8 cellular contexts compared by ENCODE assay signal in genomic region chr12:48106574-48107251, GRCh38. TPM values are rescaled to one million over a fixed set of nuclear protein-coding genes. Genes with fewer than 3 reads are reported as not detected.
DNase-seq lines count a peak whose midpoint lies in the region; ATAC-seq and TF ChIP-seq lines count a peak whose summit lies in the region.

No MANE protein-coding gene starts in this region.

- no peaks in the 10 kb centered on the region for H3K9me3 Mint-ChIP-seq in chondrocyte (ENCODE audit: low read depth)
- H3K9me3 Mint-ChIP-seq in natural killer cell, result no peaks in the 10 kb centered on the region

- H3K27ac Mint-ChIP-seq in chondrocyte (ENCODE audit: unreplicated experiment) (peak overlapping the region; percentile 99), natural killer cell (peak overlapping the region; percentile 94 to 99)

- 76% methylated on average over 2 of the region's 2 CpGs for WGBS in HUES64

- DNase-seq in chondrocyte (ENCODE audit: low spot score) (no peak), natural killer cell (no peak), NCI-H1417 treated with DMSO at 0.1 percent for 48 hours (lab: John Stamatoyannopoulos, UW) (no peak), NCI-H187 (lab: John Stamatoyannopoulos, UW) (no peak)

- H3K4me3 Mint-ChIP-seq in chondrocyte (ENCODE audit: unreplicated experiment) (peak overlapping the region; percentile 84), natural killer cell (peak overlapping the region; percentile 89)

- no peaks in the 10 kb centered on the region for H3K36me3 Mint-ChIP-seq in chondrocyte (ENCODE audit: low read depth)
- no peaks in the 10 kb centered on the region for H3K36me3 Mint-ChIP-seq in natural killer cell

- H3K9ac ChIP-seq in BLaER1 treated with 17β-estradiol and CSF1 and Interleukin-3, amounts not matched to agents 10 nM and 100 nM, result peak overlapping the region; percentile 87 to 98 (median 94)
- peak overlapping the region; percentile 98 for H3K9ac ChIP-seq in HUES64 (ENCODE audit: low read depth, low read length)

- peak overlapping the region; percentile 94 to 99 (median 98) for H3K27ac ChIP-seq in BLaER1 treated with 17β-estradiol and CSF1 and Interleukin-3, amounts not matched to agents 10 nM and 100 nM
- peak overlapping the region; percentile 99 for H3K27ac ChIP-seq in HUES64 (ENCODE audit: low read depth, low read length)

- 0 out of 22 replicates have a peak, but pooled peaks cover 0 to 7% (median 0%) of the 10 kb centered on the region in 11 experiments for H4K20me1 ChIP-seq in BLaER1 treated with 17β-estradiol and CSF1 and Interleukin-3, amounts not matched to agents 10 nM and 100 nM

- peak overlapping the region; percentile 82 to 95 (median 88) for H3K4me2 ChIP-seq in BLaER1 treated with 17β-estradiol and CSF1 and Interleukin-3, amounts not matched to agents 10 nM and 100 nM

- H3K27me3 Mint-ChIP-seq in chondrocyte (ENCODE audit: low read depth) (peaks cover 3% of the 10 kb centered on the region), natural killer cell (ENCODE audit: low read depth in 2 of 2) (peaks cover 7 to 9% of the 10 kb centered on the region in 2 donors)

- TF ChIP-seq CTCF in chondrocyte (IDR thresholded peaks at IDR 0.05) (no peak), natural killer cell (IDR thresholded peaks at IDR 0.05) (no peak)

- ATAC-seq in natural killer cell (no peak), HG02970 (IDR thresholded peaks at IDR 0.05; ENCODE audit: low FRiP score, unreplicated experiment) (no peak), HG03135 (IDR thresholded peaks at IDR 0.05; ENCODE audit: unreplicated experiment) (no peak)

- H3K9me3 ChIP-seq in BLaER1 treated with 17β-estradiol and CSF1 and Interleukin-3, amounts not matched to agents 10 nM and 100 nM (replicated peaks in 1 of 11), result no peaks in the 10 kb centered on the region
- no peaks in the 10 kb centered on the region for H3K9me3 ChIP-seq in HUES64 (ENCODE audit: insufficient read depth, low read depth, low read length)

- H3K4me3 ChIP-seq in BLaER1 treated with 17β-estradiol and CSF1 and Interleukin-3, amounts not matched to agents 10 nM and 100 nM, result peak overlapping the region; percentile 71 to 96 (median 89)
- peak overlapping the region; percentile 86 for H3K4me3 ChIP-seq in HUES64 (ENCODE audit: low read length)

- peaks cover 0 to 6% (median 0%) of the 10 kb centered on the region in 11 experiments; a peak in 3 of 22 replicates for H3K36me3 ChIP-seq in BLaER1 treated with 17β-estradiol and CSF1 and Interleukin-3, amounts not matched to agents 10 nM and 100 nM
- no peaks in the 10 kb centered on the region for H3K36me3 ChIP-seq in HUES64 (ENCODE audit: insufficient read depth, low read length)

- intact Hi-C loops in natural killer cell (cut with micrococcal nuclease), result loop anchor here (1.0 to 5.0 kb wide), 3 partner anchors 51 to 294 kb away; partner anchors contain the start of gene ASB8

- H3K4me1 ChIP-seq in BLaER1 treated with 17β-estradiol and CSF1 and Interleukin-3, amounts not matched to agents 10 nM and 100 nM, result peaks cover 32 to 56% (median 44%) of the 10 kb centered on the region in 10 experiments
- H3K4me1 ChIP-seq in HUES64 (ENCODE audit: insufficient read depth, low read length), result peaks cover 19% of the 10 kb centered on the region

- H3K4me1 Mint-ChIP-seq in chondrocyte (ENCODE audit: low read depth) (peaks cover 27% of the 10 kb centered on the region), natural killer cell (peaks cover 20 to 40% of the 10 kb centered on the region in 2 donors)

- H3K27me3 ChIP-seq in BLaER1 treated with 17β-estradiol and CSF1 and Interleukin-3, amounts not matched to agents 10 nM and 100 nM, result no peaks in the 10 kb centered on the region
- peaks cover 29% of the 10 kb centered on the region; the same call in 1 of the 2 replicates for H3K27me3 ChIP-seq in HUES64 (ENCODE audit: insufficient read depth, low read length)

RNA-seq across cellular contexts. Expression of gene SENP1, which starts 0.8 kb away (rescaled TPM):
- 24.0 TPM for polyA plus RNA-seq in HUES64 (2013, experiment 1 of 2)
- 25.8 TPM for polyA plus RNA-seq in HUES64 (2013, experiment 2 of 2)
- total RNA-seq in chondrocyte, result 16.1 to 20.9 TPM (median 19.7 TPM) in 3 replicates
- total RNA-seq in natural killer cell, result 10 to 100 TPM; 35.6 to 39.6 (median 36.8) TPM

RNA-seq across cellular contexts. Expression of gene PFKM, which starts 12.5 kb away (rescaled TPM):
- polyA plus RNA-seq in HUES64 (2013, experiment 1 of 2), result 43.1 TPM
- 51.7 TPM for polyA plus RNA-seq in HUES64 (2013, experiment 2 of 2)
- 60.9 to 82.3 TPM (median 61.2 TPM) in 3 replicates for total RNA-seq in chondrocyte
- total RNA-seq in natural killer cell, result 10 to 100 TPM in 1 of 3 donors, 1 to 10 TPM in 2; 6.2 to 13.5 (median 6.4) TPM

RNA-seq across cellular contexts. Expression of gene ASB8, which starts 50.6 kb away (rescaled TPM):
- polyA plus RNA-seq in HUES64 (2013, experiment 1 of 2), result 6.5 TPM
- 5.9 TPM for polyA plus RNA-seq in HUES64 (2013, experiment 2 of 2)
- total RNA-seq in chondrocyte (24.7 to 34.3 TPM (median 30.8 TPM) in 3 replicates), natural killer cell (10 to 100 TPM; 62.9 to 73.8 (median 71.3) TPM)
